In genomic region chr12:118816296-118816695, GRCh38 we compare ENCODE assay signal across 25 cellular contexts.
"Had no signal": no experiment of that assay in that cellular context is flagged by ENCODE, and none has a peak within 500 bp of the region (broad histone marks: within the 10 kb centered on the region; RNA-seq: fewer than 3 reads in every experiment).

No MANE protein-coding gene starts in this region.

- DNase-seq: colonic mucosa; cortex of kidney; dermis blood vessel endothelial cell; effector CD4-positive, alpha-beta T cell; effector CD8-positive, alpha-beta T cell; effector memory CD4-positive, alpha-beta T cell; effector memory CD8-positive, alpha-beta T cell; endodermal cell; erythroblast; esophagus squamous epithelium; foreskin fibroblast; foreskin keratinocyte; foreskin melanocyte; gastrocnemius medialis; glutamatergic neuron; head of caudate nucleus; heart left ventricle; heart right ventricle had no signal

- H3K27ac Mint-ChIP-seq: dendritic cell treated with granulocyte-macrophage colony-stimulating factor and Interleukin-4, amounts not matched to agents 40 ng/mL and 50 ng/mL, for 4 days; effector memory CD8-positive, alpha-beta T cell; endodermal cell had no signal

- H3K4me3 ChIP-seq: colonic mucosa, coronary artery, dorsolateral prefrontal cortex, esophagus muscularis mucosa, esophagus squamous epithelium, gastrocnemius medialis, gastroesophageal sphincter, heart left ventricle, heart right ventricle had no signal

- H3K4me1 ChIP-seq: colonic mucosa, esophagus muscularis mucosa, esophagus squamous epithelium, foreskin keratinocyte, gastrocnemius medialis, gastroesophageal sphincter, heart left ventricle, heart right ventricle had no signal

- H3K9me3 Mint-ChIP-seq: dendritic cell treated with granulocyte-macrophage colony-stimulating factor and Interleukin-4, amounts not matched to agents 40 ng/mL and 50 ng/mL, for 4 days; endodermal cell had no signal

- ATAC-seq: effector memory CD8-positive, alpha-beta T cell; esophagus mucosa; foreskin keratinocyte; gastrocnemius medialis; gastroesophageal sphincter; heart left ventricle; heart right ventricle had no signal

- H3K9me3 ChIP-seq: colonic mucosa, gastrocnemius medialis had no signal

- H3K36me3 ChIP-seq: colonic mucosa, esophagus muscularis mucosa, esophagus squamous epithelium, gastrocnemius medialis, gastroesophageal sphincter, heart left ventricle, heart right ventricle had no signal

- H3K4me3 Mint-ChIP-seq: dendritic cell treated with granulocyte-macrophage colony-stimulating factor and Interleukin-4, amounts not matched to agents 40 ng/mL and 50 ng/mL, for 4 days; effector memory CD8-positive, alpha-beta T cell; endodermal cell had no signal

- H3K27me3 Mint-ChIP-seq: dendritic cell treated with granulocyte-macrophage colony-stimulating factor and Interleukin-4, amounts not matched to agents 40 ng/mL and 50 ng/mL, for 4 days; effector memory CD8-positive, alpha-beta T cell had no signal

- H3K27me3 ChIP-seq: colonic mucosa, dorsolateral prefrontal cortex, esophagus muscularis mucosa, esophagus squamous epithelium, foreskin keratinocyte, gastrocnemius medialis had no signal

- H3K27ac ChIP-seq: colonic mucosa, coronary artery, dorsolateral prefrontal cortex, epithelial cell of prostate, esophagus muscularis mucosa, esophagus squamous epithelium, foreskin keratinocyte, gastrocnemius medialis, gastroesophageal sphincter, heart left ventricle, heart right ventricle had no signal
